8 cellular contexts compared by ENCODE assay signal in genomic region chr3:149812165-149812605, GRCh38. TPM values are rescaled to one million over a fixed set of nuclear protein-coding genes. Genes with fewer than 3 reads are reported as not detected.
A peak's percentile ranks its signal among the peaks of the same experiment; 100 is the strongest.
DNase-seq lines count a peak whose midpoint lies in the region; ATAC-seq, FAIRE-seq and TF ChIP-seq lines count a peak whose summit lies in the region.

No MANE protein-coding gene starts in this region.

- peaks cover 20% of the 10 kb centered on the region for H4K20me1 ChIP-seq in hepatocyte (ENCODE audit: insufficient read depth, poor library complexity, severe bottlenecking)

- DNase-seq in GOT3 (lab: John Stamatoyannopoulos, UW) (peak; percentile 57), hepatocyte (ENCODE audit: low spot score) (no peak), small intestine (no peak), NCI-H69 (lab: John Stamatoyannopoulos, UW) (no peak), NCI-H2227 (lab: John Stamatoyannopoulos, UW; ENCODE audit: unreplicated experiment) (no peak), ACHN (no peak)

- H3K4me2 ChIP-seq in hepatocyte, result peak overlapping the region; percentile 86

- H3K9me2 ChIP-seq in hepatocyte (replicated peaks; ENCODE audit: insufficient read depth), result no peaks in the 10 kb centered on the region

- no peaks in the 10 kb centered on the region for H3K9me3 ChIP-seq in hepatocyte (ENCODE audit: low read depth)
- H3K9me3 ChIP-seq in small intestine (ENCODE audit: control insufficient read depth, low read depth), result no peaks in the 10 kb centered on the region

- peaks cover 33% of the 10 kb centered on the region for H3K79me2 ChIP-seq in hepatocyte

- in situ Hi-C loops in ACHN (cut with HindIII; ENCODE audit: low pct_ligation_motif_present, low pct_unique_long_range_greater_than_20kb, low sequenced_read_pairs), result no loop called here

- H3K27ac ChIP-seq in hepatocyte (peak overlapping the region; percentile 97), small intestine (ENCODE audit: low read depth in 1 of 2, low read length in 1 of 2) (peak overlapping the region; percentile 94 to 99)

- peaks cover 21% of the 10 kb centered on the region for H3K4me1 ChIP-seq in hepatocyte (ENCODE audit: insufficient read depth)
- peaks cover 0 to 9% of the 10 kb centered on the region in 2 donors for H3K4me1 ChIP-seq in small intestine (ENCODE audit: control insufficient read depth in 2 of 2, insufficient read depth in 1 of 2, low read depth in 1 of 2, low read length in 1 of 2)

- H3K36me3 ChIP-seq in hepatocyte (replicated peaks; ENCODE audit: insufficient read depth, low read depth) (no peaks in the 10 kb centered on the region), small intestine (ENCODE audit: control insufficient read depth in 2 of 2, insufficient read depth in 2 of 2, low read length in 2 of 2) (no peaks in the 10 kb centered on the region)

- FAIRE-seq in small intestine (lab: Jason Lieb, UNC), result no peak

- H3K27me3 ChIP-seq in hepatocyte (no peaks in the 10 kb centered on the region), small intestine (ENCODE audit: control insufficient read depth in 2 of 2, insufficient read depth in 2 of 2, low read length in 2 of 2) (no peaks in the 10 kb centered on the region)

- no peak for ATAC-seq in GM21529 (IDR thresholded peaks at IDR 0.05; ENCODE audit: unreplicated experiment)

- peak overlapping the region; percentile 63 for H2AFZ ChIP-seq in hepatocyte

- 24% methylated on average over 13 of the region's 13 CpGs for WGBS in hepatocyte (ENCODE audit: low lambda C conversion rate, missing lambda C conversion rate)
- WGBS in small intestine, 3 donors, result 8 to 21% (median 15%) methylated on average over 13 of the region's 13 CpGs

- TF ChIP-seq CTCF in WI38 (IDR thresholded peaks at IDR 0.05; ENCODE audit: low read depth, low read length) (no peak), hepatocyte (IDR thresholded peaks at IDR 0.05; ENCODE audit: poor library complexity) (no peak)

- H3K4me3 ChIP-seq in WI38 (ENCODE audit: low read depth, low read length) (peak overlapping the region; percentile 85), hepatocyte (peak overlapping the region; percentile 67), small intestine (ENCODE audit: low read depth in 1 of 2, low read length in 2 of 2) (peak overlapping the region in 1 of 2 donors; percentile 83)

RNA-seq across cellular contexts. Expression of gene RNF13, which starts 0.8 kb away (rescaled TPM):
- total RNA-seq in hepatocyte, result 62.2 and 81.0 TPM in 2 replicates
- 66.1 and 81.0 TPM in 2 replicates for polyA plus RNA-seq in hepatocyte
- 10 to 100 TPM; 20.8 to 41.7 (median 23.8) TPM for polyA plus RNA-seq in small intestine

RNA-seq across cellular contexts. Expression of gene ANKUB1, which starts 19.8 kb away (rescaled TPM):
- not detected in 2 replicates for total RNA-seq in hepatocyte
- polyA plus RNA-seq in hepatocyte (not detected in 2 replicates), small intestine (not detected)

RNA-seq across cellular contexts. Expression of gene COMMD2, which starts 59.9 kb away (rescaled TPM):
- total RNA-seq in hepatocyte, result 39.0 and 39.7 TPM in 2 replicates
- polyA plus RNA-seq in hepatocyte, result 46.6 and 60.7 TPM in 2 replicates
- 10 to 100 TPM in 2 of 3 donors, 1 to 10 TPM in 1; 9.8 to 13.9 (median 13.8) TPM for polyA plus RNA-seq in small intestine
